18 cellular contexts compared by ENCODE assay signal in the genomic region with DNA sequence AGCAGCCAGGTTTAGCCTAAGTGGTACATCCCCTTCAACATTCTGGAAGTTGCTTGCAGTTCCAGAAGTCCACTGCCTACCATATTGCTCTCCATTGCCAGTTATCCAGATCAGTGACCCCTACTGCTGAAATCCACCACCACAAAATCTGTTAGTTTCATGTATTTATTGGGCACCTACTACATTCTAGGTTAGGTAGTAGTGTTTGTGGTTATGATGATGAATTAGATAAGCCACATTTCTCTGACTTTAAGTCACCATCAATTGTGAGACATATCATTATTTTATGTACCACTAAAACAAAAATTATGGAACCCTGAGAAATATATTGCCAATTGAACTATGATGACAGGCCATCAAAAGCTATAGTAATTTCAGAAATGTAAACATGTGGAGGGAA.
"Had no signal": no experiment of that assay in that cellular context is flagged by ENCODE, and none has a peak within 500 bp of the region (broad histone marks: within the 10 kb centered on the region; RNA-seq: fewer than 3 reads in every experiment).

No MANE protein-coding gene starts in this region.

- H3K9ac ChIP-seq: neural progenitor cell, parathyroid adenoma had no signal

- H3K4me3 ChIP-seq: dorsolateral prefrontal cortex, lung, neural progenitor cell, thoracic aorta, tibial nerve, upper lobe of left lung had no signal

- H3K4me1 ChIP-seq: parathyroid adenoma, upper lobe of left lung had no signal

- H3K9me3 ChIP-seq: thoracic aorta, tibial nerve, upper lobe of left lung had no signal

- H3K27me3 ChIP-seq: dorsolateral prefrontal cortex, neural progenitor cell, tibial nerve, upper lobe of left lung had no signal

- H3K36me3 Mint-ChIP-seq: memory B cell; naive thymus-derived CD8-positive, alpha-beta T cell; neural progenitor cell; stimulated activated memory B cell treated with anti-CD40 and anti-IgM and Interleukin-4, amounts not matched to agents 10 μg/mL and 1 μg/mL and 100 μg/mL, for 72 hours had no signal

- H3K4me3 Mint-ChIP-seq: immature natural killer cell; memory B cell; naive thymus-derived CD8-positive, alpha-beta T cell; neural progenitor cell; stimulated activated memory B cell treated with anti-CD40 and anti-IgM and Interleukin-4, amounts not matched to agents 10 μg/mL and 1 μg/mL and 100 μg/mL, for 72 hours had no signal

- H3K4me1 Mint-ChIP-seq: memory B cell; stimulated activated memory B cell treated with anti-CD40 and anti-IgM and Interleukin-4, amounts not matched to agents 10 μg/mL and 1 μg/mL and 100 μg/mL, for 72 hours had no signal

- H3K27ac ChIP-seq: dorsolateral prefrontal cortex, neural progenitor cell, parathyroid adenoma, thoracic aorta, tibial nerve, upper lobe of left lung had no signal

- H3K79me2 ChIP-seq: parathyroid adenoma had no signal

- DNase-seq: dorsolateral prefrontal cortex; effector CD4-positive, alpha-beta T cell; hypothalamus; immature natural killer cell; naive thymus-derived CD8-positive, alpha-beta T cell; stimulated activated CD4-positive, alpha-beta T cell treated with anti-CD3 and anti-CD28 coated beads, Interleukin-2, amount 100 ng/mL, for 24 hours; stimulated activated CD4-positive, alpha-beta T cell treated with anti-CD3 and anti-CD28 coated beads, Interleukin-4, amount 100 ng/mL, for 24 hours; stimulated activated naive CD8-positive, alpha-beta T cell treated with anti-CD3 and anti-CD28 coated beads, Interleukin-15, Interleukin-2, amounts not matched to agents 100 U/mL and 50 U/mL, for 24 hours; upper lobe of left lung had no signal

- H3K36me3 ChIP-seq: neural progenitor cell, thoracic aorta, tibial nerve, upper lobe of left lung had no signal

- H3K27ac Mint-ChIP-seq: immature natural killer cell; memory B cell; naive thymus-derived CD8-positive, alpha-beta T cell; neural progenitor cell; progenitor cell of endocrine pancreas; stimulated activated memory B cell treated with anti-CD40 and anti-IgM and Interleukin-4, amounts not matched to agents 10 μg/mL and 1 μg/mL and 100 μg/mL, for 72 hours had no signal

- H3K9me3 Mint-ChIP-seq: immature natural killer cell; memory B cell; naive thymus-derived CD8-positive, alpha-beta T cell; neural progenitor cell; stimulated activated memory B cell treated with anti-CD40 and anti-IgM and Interleukin-4, amounts not matched to agents 10 μg/mL and 1 μg/mL and 100 μg/mL, for 72 hours had no signal

- ATAC-seq: naive thymus-derived CD8-positive, alpha-beta T cell; sciatic nerve; stimulated activated memory B cell treated with anti-CD40 and anti-IgM and Interleukin-4, amounts not matched to agents 10 μg/mL and 1 μg/mL and 100 μg/mL, for 72 hours; stimulated activated naive CD8-positive, alpha-beta T cell treated with anti-CD3 and anti-CD28 coated beads, Interleukin-15, Interleukin-2, amounts not matched to agents 100 U/mL and 50 U/mL, for 24 hours had no signal

- H2AFZ ChIP-seq: neural progenitor cell, parathyroid adenoma had no signal
